1 cellular context compared by ENCODE assay signal in genomic region chr6:106512048-106512957, GRCh38.
TF ChIP-seq lines count a peak whose summit lies in the region.

No MANE protein-coding gene starts in this region.

TF ChIP-seq in HepG2, 621 proteins besides CTCF, POLR2A, EP300 and RAD21 (continued from another document and continues in another):
- TF ChIP-seq PBX3 (CRISPR knock-in tag; IDR thresholded peaks at IDR 0.05; ENCODE audit: borderline replicate concordance) (no peak), MNT (IDR thresholded peaks at IDR 0.05) (no peak), ZNF275 (CRISPR knock-in tag; IDR thresholded peaks at IDR 0.05; ENCODE audit: borderline replicate concordance) (peak; percentile 39; the same call in 1 of the 2 replicates), CBX1 (IDR thresholded peaks at IDR 0.05; ENCODE audit: low read depth) (peak; percentile 73), CSRNP1 (CRISPR knock-in tag; IDR thresholded peaks at IDR 0.05) (peak; percentile 75), ZNF235 (CRISPR knock-in tag; IDR thresholded peaks at IDR 0.05; ENCODE audit: borderline replicate concordance) (0 out of 2 replicates have a peak, but pooled peaks have one; percentile 37), GZF1 (CRISPR knock-in tag; IDR thresholded peaks at IDR 0.05) (0 out of 2 replicates have a peak, but pooled peaks have one; percentile 21), MED13 (CRISPR knock-in tag; IDR thresholded peaks at IDR 0.05) (peak; percentile 40; the same call in 1 of the 2 replicates), USF2 (IDR thresholded peaks at IDR 0.05; ENCODE audit: low read depth, low read length) (no peak), USF2 (CRISPR knock-in tag; IDR thresholded peaks at IDR 0.05; ENCODE audit: borderline replicate concordance) (no peak), ZNF678 (CRISPR knock-in tag; IDR thresholded peaks at IDR 0.05) (no peak; the same call in 1 of the 2 replicates), AGO1 (IDR thresholded peaks at IDR 0.05; ENCODE audit: low read depth, low read length, poor library complexity, severe bottlenecking) (no peak), SP5 (CRISPR knock-in tag; IDR thresholded peaks at IDR 0.05; ENCODE audit: borderline replicate concordance, low read depth) (no peak), ZNF501 (CRISPR knock-in tag; IDR thresholded peaks at IDR 0.05) (0 out of 2 replicates have a peak, but pooled peaks have one; percentile 49), THRA (CRISPR knock-in tag; IDR thresholded peaks at IDR 0.05; ENCODE audit: borderline replicate concordance) (no peak), PRDM15 (CRISPR knock-in tag; IDR thresholded peaks at IDR 0.05) (no peak), ZNF572 (CRISPR knock-in tag; IDR thresholded peaks at IDR 0.05) (no peak; the same call in 1 of the 2 replicates), NFYB (CRISPR knock-in tag; IDR thresholded peaks at IDR 0.05) (0 out of 2 replicates have a peak, but pooled peaks have one; percentile 1), ZNF589 (CRISPR knock-in tag; conservative IDR thresholded peaks at IDR 0.05) (no peak), CBX5 (CRISPR knock-in tag; IDR thresholded peaks at IDR 0.05; ENCODE audit: borderline replicate concordance) (no peak), ELK4 (CRISPR knock-in tag; IDR thresholded peaks at IDR 0.05; ENCODE audit: borderline replicate concordance) (no peak), YEATS2 (CRISPR knock-in tag; IDR thresholded peaks at IDR 0.05; ENCODE audit: borderline replicate concordance) (no peak), PBX2 (CRISPR knock-in tag; IDR thresholded peaks at IDR 0.05) (no peak), PHB2 (IDR thresholded peaks at IDR 0.05; ENCODE audit: partially characterized antibody) (no peak), EEA1 (CRISPR knock-in tag; IDR thresholded peaks at IDR 0.05; ENCODE audit: borderline replicate concordance) (no peak), NCOA2 (CRISPR knock-in tag; IDR thresholded peaks at IDR 0.05) (no peak), ZNF781 (CRISPR knock-in tag; IDR thresholded peaks at IDR 0.05; ENCODE audit: borderline replicate concordance, not compliant biosample characterization) (no peak), ZNF740 (CRISPR knock-in tag; IDR thresholded peaks at IDR 0.05) (no peak), MAFF (IDR thresholded peaks at IDR 0.05; ENCODE audit: low read depth, low read length) (no peak), AHDC1 (CRISPR knock-in tag; IDR thresholded peaks at IDR 0.05; ENCODE audit: borderline replicate concordance) (no peak), BCL6 (CRISPR knock-in tag; IDR thresholded peaks at IDR 0.05) (0 out of 2 replicates have a peak, but pooled peaks have one; percentile 33), ZNF562 (CRISPR knock-in tag; IDR thresholded peaks at IDR 0.05; ENCODE audit: borderline replicate concordance) (no peak)
